In the genomic region with DNA sequence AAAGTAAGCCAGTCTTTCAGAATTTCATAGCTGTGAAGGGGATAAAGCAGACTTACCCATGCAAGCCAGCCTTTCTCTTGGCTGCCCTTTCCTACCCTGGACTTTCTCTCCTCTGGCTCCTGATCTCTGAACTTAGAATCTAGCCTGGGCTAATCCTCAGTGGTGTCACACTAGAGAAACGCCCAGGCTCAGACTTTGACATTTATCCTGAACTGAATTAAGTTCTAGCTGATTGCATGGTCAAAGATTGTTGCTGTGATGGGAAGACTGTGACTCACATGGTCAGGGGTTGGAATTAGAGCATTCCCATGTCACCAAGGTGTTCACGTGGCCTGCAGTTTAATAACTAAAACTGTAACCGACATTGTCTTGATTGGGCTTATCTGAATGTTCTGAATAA, we compare ENCODE assay signal across 33 cellular contexts.
"Had no signal": no experiment of that assay in that cellular context is flagged by ENCODE, and none has a peak within 500 bp of the region (broad histone marks: within the 10 kb centered on the region; RNA-seq: fewer than 3 reads in every experiment).

No MANE protein-coding gene starts in this region.

- H3K27me3 ChIP-seq: brain microvascular endothelial cell, cardiac muscle cell had no signal

- ATAC-seq: activated CD8-positive, alpha-beta memory T cell treated with anti-CD3 and anti-CD28 coated beads, Interleukin-2, amount 10 ng/mL, durations not matched to agents 7 days and 5 days; activated T-cell treated with anti-CD3 and anti-CD28 coated beads, Interleukin-2, amount 50 U/mL, for 72 hours; activated T-helper 17 cell treated with anti-CD3 and anti-CD28 coated beads, Interleukin-2, amount 50 U/mL, for 72 hours; K562 had no signal

- H3K36me3 ChIP-seq: brain microvascular endothelial cell, cardiac muscle cell, WERI-Rb-1 had no signal

- DNase-seq: activated CD4-positive, alpha-beta memory T cell treated with anti-CD3 and anti-CD28 coated beads, Interleukin-2, amount 10 ng/mL, durations not matched to agents 7 days and 5 days; activated CD4-positive, alpha-beta T cell treated with anti-CD3 and anti-CD28 coated beads for 1 hour; activated CD4-positive, alpha-beta T cell treated with anti-CD3 and anti-CD28 coated beads for 48 hours; activated CD4-positive, CD25-positive, alpha-beta regulatory T cell; activated CD8-positive, alpha-beta memory T cell treated with anti-CD3 and anti-CD28 coated beads for 24 hours; activated CD8-positive, alpha-beta memory T cell treated with anti-CD3 and anti-CD28 coated beads, Interleukin-2, amount 10 ng/mL, durations not matched to agents 7 days and 5 days; activated CD8-positive, alpha-beta memory T cell treated with anti-CD3 and anti-CD28 coated beads, Interleukin-2, amount 50 U/mL, for 48 hours; activated effector memory CD4-positive, alpha-beta T cell treated with anti-CD3 and anti-CD28 coated beads, Interleukin-2, amount 50 U/mL, for 16 hours; activated naive CD4-positive, alpha-beta T cell; activated naive CD4-positive, alpha-beta T cell treated with anti-CD3 and anti-CD28 coated beads, Interleukin-2, amount 50 U/mL, for 16 hours; activated naive CD8-positive, alpha-beta T cell treated with anti-CD3 and anti-CD28 coated beads for 36 hours; activated T-cell treated with anti-CD3 and anti-CD28 coated beads, Interleukin-2, amount 50 U/mL, for 72 hours; amniotic stem cell; aorta; brain microvascular endothelial cell; NCI-H1105; NCI-H1417 treated with DMSO at 0.1 percent for 48 hours; NCI-H187 treated with DMSO at 0.1 percent for 48 hours; NCI-H2081; NCI-H226; NCI-H446 treated with DMSO at 0.1 percent for 48 hours; NCI-H524; NCI-H69; NK-92 treated with Interleukin-12 subunit alpha and Interleukin-12 subunit beta, amount 100 ng/mL, for 24 hours; Right ventricle myocardium superior; SW 1271; T-helper 1 cell; T-helper 2 cell; T-helper 9 cell; WERI-Rb-1 had no signal

- H3K27ac ChIP-seq: brain microvascular endothelial cell, cardiac muscle cell, WERI-Rb-1 had no signal

- H3K4me3 ChIP-seq: cardiac muscle cell, K562 had no signal
